Comparison of ENCODE assay signal across 8 cellular contexts in the genomic region with DNA sequence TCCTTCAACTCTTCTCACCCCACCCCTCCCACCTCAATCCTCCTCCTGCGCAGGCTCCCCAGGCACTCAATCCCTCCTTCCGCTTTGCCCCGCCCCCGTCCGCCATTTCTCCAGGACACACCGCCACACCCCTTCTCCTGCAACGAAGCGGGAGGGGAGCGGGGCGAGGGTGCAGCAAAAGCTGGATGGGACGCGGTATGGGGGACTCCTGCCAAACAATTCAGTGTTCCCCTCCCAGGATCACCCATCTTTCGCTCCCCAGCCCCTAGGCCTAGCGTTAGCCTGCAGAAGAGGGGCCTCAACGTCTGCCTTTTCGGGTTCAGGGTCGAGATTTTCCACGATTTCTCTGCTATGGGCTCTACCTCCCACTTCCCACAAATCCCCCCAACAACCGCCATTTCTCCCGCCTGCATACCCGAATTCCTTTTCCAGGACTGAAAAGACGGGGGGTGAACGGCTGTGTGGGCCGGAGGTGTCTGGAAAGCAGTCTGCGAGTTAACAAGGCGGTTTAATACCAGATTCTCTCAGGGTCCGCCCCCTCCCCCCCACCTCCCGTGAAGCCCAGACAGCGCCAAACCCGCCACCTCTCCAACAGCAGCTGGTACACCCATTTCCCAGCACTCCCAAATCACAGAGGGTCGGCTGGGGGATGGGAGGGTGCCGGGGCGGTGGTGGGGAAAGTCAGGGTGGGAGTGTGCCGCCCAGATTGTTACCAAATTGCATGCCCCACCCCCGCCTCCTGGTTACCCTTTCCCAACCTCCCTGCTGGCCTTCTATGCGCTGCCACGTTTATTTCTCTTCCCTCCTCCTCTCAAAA. TPM values are rescaled to one million over a fixed set of nuclear protein-coding genes. Genes with fewer than 3 reads are reported as not detected.
DNase-seq lines count a peak whose midpoint lies in the region; ATAC-seq lines count a peak whose summit lies in the region.

No MANE protein-coding gene starts in this region.

- peak; percentile 63 for ATAC-seq in HG02610 (IDR thresholded peaks at IDR 0.05; ENCODE audit: unreplicated experiment)

- DNase-seq in Daoy (ENCODE audit: low read depth) (peak; percentile 71), NCI-H345 (lab: John Stamatoyannopoulos, UW) (peak; percentile 81), epidermal melanocyte (ENCODE audit: insufficient read length, low spot score) (peak; percentile 59), foreskin melanocyte (no peak)
- DNase-seq in activated CD8-positive, alpha-beta memory T cell treated with anti-CD3 and anti-CD28 coated beads, Interleukin-2, amount 50 U/mL, for 48 hours, result peak; percentile 65
- peak; percentile 74 for DNase-seq in stimulated activated CD8-positive, alpha-beta memory T cell treated with anti-CD3 and anti-CD28 coated beads, Interleukin-4, amount 100 ng/mL, for 48 hours

- peaks cover 3 to 7% of the 10 kb centered on the region in 2 donors for H3K27me3 ChIP-seq in mucosa of rectum (ENCODE audit: control insufficient read depth in 2 of 2, insufficient read depth in 2 of 2, low read length in 2 of 2)

- H3K9me3 ChIP-seq in mucosa of rectum (ENCODE audit: control insufficient read depth in 2 of 2, low read length in 2 of 2), result no peaks in the 10 kb centered on the region

- peak overlapping the region in 1 of 2 donors; percentile 41 for H3K27ac ChIP-seq in mucosa of rectum (ENCODE audit: low read depth in 2 of 2, low read length in 2 of 2)

- peak overlapping the region; percentile 15 to 58 for H3K9ac ChIP-seq in mucosa of rectum (ENCODE audit: low read depth in 1 of 2, low read length in 2 of 2)

- no peaks in the 10 kb centered on the region for H3K4me1 ChIP-seq in mucosa of rectum (ENCODE audit: control insufficient read depth in 2 of 2, insufficient read depth in 2 of 2, low read length in 2 of 2)

- peak overlapping the region; percentile 74 to 85 for H3K4me3 ChIP-seq in mucosa of rectum (ENCODE audit: low read length in 2 of 2)

- H3K36me3 ChIP-seq in mucosa of rectum (ENCODE audit: control insufficient read depth in 2 of 2, insufficient read depth in 2 of 2, low read length in 2 of 2), result no peaks in the 10 kb centered on the region

RNA-seq across cellular contexts. Expression of a gene that starts 0.8 kb away (rescaled TPM):
- total RNA-seq in Daoy (2014; rRNA removed; shearing (Covaris generic)), result 61.4 and 64.4 TPM in 2 replicates

RNA-seq across cellular contexts. Expression of a gene that starts 35.9 kb away (rescaled TPM):
- total RNA-seq in Daoy (2014; rRNA removed; shearing (Covaris generic)), result 20.2 and 23.2 TPM in 2 replicates

RNA-seq across cellular contexts. Expression of a gene that starts 41.1 kb away (rescaled TPM):
- total RNA-seq in Daoy (2014; rRNA removed; shearing (Covaris generic)), result 20.8 and 23.8 TPM in 2 replicates
